In genomic region chr15:86870846-86871245, GRCh38 we compare ENCODE assay signal across 36 cellular contexts.
"Had no signal": no experiment of that assay in that cellular context is flagged by ENCODE, and none has a peak within 500 bp of the region (broad histone marks: within the 10 kb centered on the region; RNA-seq: fewer than 3 reads in every experiment).

No MANE protein-coding gene starts in this region.

- H3K36me3 ChIP-seq: MG63 had no signal

- H3K4me2 ChIP-seq: KMS-11 had no signal

- H3K9ac ChIP-seq: KMS-11 had no signal

- H3K4me3 ChIP-seq: MG63 had no signal

- H3K27ac ChIP-seq: KMS-11 had no signal

- H3K9me3 ChIP-seq: MG63 had no signal

- H3K27me3 ChIP-seq: MG63 had no signal

- DNase-seq: Karpas-422, Kasumi-1, KBM-7, KG1, MG63, MM.1S, MV-4-11, NCI-H1048, NCI-H1092, NCI-H1092 treated with DMSO at 0.1 percent for 48 hours, NCI-H1105, NCI-H1105 treated with DMSO at 0.1 percent for 48 hours, NCI-H1417, NCI-H1417 treated with DMSO at 0.1 percent for 48 hours, NCI-H1436, NCI-H1436 treated with DMSO at 0.1 percent for 48 hours, NCI-H1694, NCI-H1694 treated with DMSO at 0.1 percent for 48 hours, NCI-H187, NCI-H187 treated with DMSO at 0.1 percent for 48 hours, NCI-H1930, NCI-H2029, NCI-H2029 treated with DMSO at 0.1 percent for 48 hours, NCI-H2081, NCI-H2081 treated with DMSO at 0.1 percent for 48 hours, NCI-H2107, NCI-H2171, NCI-H2171 treated with DMSO at 0.1 percent for 48 hours, NCI-H2227 treated with DMSO at 0.1 percent for 48 hours, NCI-H226, NCI-H345, NCI-H446, NCI-H446 treated with DMSO at 0.1 percent for 48 hours, NCI-H510A, NCI-H510A treated with DMSO at 0.1 percent for 48 hours had no signal
